ENCODE assay signal across 1 cellular context in genomic region chr1:219938706-219939105, GRCh38.
TF ChIP-seq lines count a peak whose summit lies in the region.

No MANE protein-coding gene starts in this region.

TF ChIP-seq in K562, 482 proteins besides CTCF, POLR2A, EP300 and RAD21 (continued from another document):
- TF ChIP-seq, protein P1, sequence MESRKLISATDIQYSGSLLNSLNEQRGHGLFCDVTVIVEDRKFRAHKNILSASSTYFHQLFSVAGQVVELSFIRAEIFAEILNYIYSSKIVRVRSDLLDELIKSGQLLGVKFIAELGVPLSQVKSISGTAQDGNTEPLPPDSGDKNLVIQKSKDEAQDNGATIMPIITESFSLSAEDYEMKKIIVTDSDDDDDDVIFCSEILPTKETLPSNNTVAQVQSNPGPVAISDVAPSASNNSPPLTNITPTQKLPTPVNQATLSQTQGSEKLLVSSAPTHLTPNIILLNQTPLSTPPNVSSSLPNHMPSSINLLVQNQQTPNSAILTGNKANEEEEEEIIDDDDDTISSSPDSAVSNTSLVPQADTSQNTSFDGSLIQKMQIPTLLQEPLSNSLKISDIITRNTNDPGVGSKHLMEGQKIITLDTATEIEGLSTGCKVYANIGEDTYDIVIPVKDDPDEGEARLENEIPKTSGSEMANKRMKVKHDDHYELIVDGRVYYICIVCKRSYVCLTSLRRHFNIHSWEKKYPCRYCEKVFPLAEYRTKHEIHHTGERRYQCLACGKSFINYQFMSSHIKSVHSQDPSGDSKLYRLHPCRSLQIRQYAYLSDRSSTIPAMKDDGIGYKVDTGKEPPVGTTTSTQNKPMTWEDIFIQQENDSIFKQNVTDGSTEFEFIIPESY (CRISPR knock-in tag; IDR thresholded peaks at IDR 0.05), result no peak
- TF ChIP-seq ZNF354B (CRISPR knock-in tag; IDR thresholded peaks at IDR 0.05), result no peak
- TF ChIP-seq ZNF23 (CRISPR knock-in tag; IDR thresholded peaks at IDR 0.05), result no peak
- TF ChIP-seq BDP1 (IDR thresholded peaks at IDR 0.05; ENCODE audit: insufficient read depth, insufficient read length), result no peak
- no peak for TF ChIP-seq TBL1XR1 (IDR thresholded peaks at IDR 0.05; ENCODE audit: low read length in 2 of 2)
- TF ChIP-seq FOSL1 (tag; conservative IDR thresholded peaks at IDR 0.05), result peak; percentile 70
- peak; percentile 66 for TF ChIP-seq DPF2 (IDR thresholded peaks at IDR 0.05)
- no peak for TF ChIP-seq BRD4 (IDR thresholded peaks at IDR 0.05)
- 0 out of 2 replicates have a peak, but pooled peaks have one; percentile 32 for TF ChIP-seq SMARCA4 (IDR thresholded peaks at IDR 0.05)
- no peak for TF ChIP-seq PBX2 (CRISPR knock-in tag; IDR thresholded peaks at IDR 0.05; ENCODE audit: low read depth)
- TF ChIP-seq PBX2 (tag; conservative IDR thresholded peaks at IDR 0.05; ENCODE audit: low read depth), result peak; percentile 93
- TF ChIP-seq ZNF143 (CRISPR knock-in tag; IDR thresholded peaks at IDR 0.05), result no peak
- TF ChIP-seq JUND (IDR thresholded peaks at IDR 0.05; ENCODE audit: borderline replicate concordance, low read depth, low read length), result peak; percentile 73
- TF ChIP-seq JUND (tag; IDR thresholded peaks at IDR 0.05; ENCODE audit: borderline replicate concordance, low read depth, low read length), result no peak; the same call in 2 of the 3 replicates
- peak; percentile 28; the same call in 1 of the 2 replicates for TF ChIP-seq NFIC (IDR thresholded peaks at IDR 0.05)
- peak; percentile 74; the same call in 1 of the 2 replicates for TF ChIP-seq PKNOX1 (IDR thresholded peaks at IDR 0.05)
- no peak for TF ChIP-seq NCOA1 (IDR thresholded peaks at IDR 0.05; ENCODE audit: low read depth)
- 0 out of 2 replicates have a peak, but pooled peaks have one; percentile 25 for TF ChIP-seq ATF3 (IDR thresholded peaks at IDR 0.05)
- no peak for TF ChIP-seq ATF3 (CRISPR knock-in tag; conservative IDR thresholded peaks at IDR 0.05)
- 0 out of 2 replicates have a peak, but pooled peaks have one; percentile 18 for TF ChIP-seq TEAD4 (IDR thresholded peaks at IDR 0.05; ENCODE audit: low read length)
- TF ChIP-seq TEAD4 (CRISPR knock-in tag; IDR thresholded peaks at IDR 0.05; ENCODE audit: borderline replicate concordance), result no peak
- no peak for TF ChIP-seq FOXP4 (CRISPR knock-in tag; IDR thresholded peaks at IDR 0.05; ENCODE audit: borderline replicate concordance)
- TF ChIP-seq, protein P2, sequence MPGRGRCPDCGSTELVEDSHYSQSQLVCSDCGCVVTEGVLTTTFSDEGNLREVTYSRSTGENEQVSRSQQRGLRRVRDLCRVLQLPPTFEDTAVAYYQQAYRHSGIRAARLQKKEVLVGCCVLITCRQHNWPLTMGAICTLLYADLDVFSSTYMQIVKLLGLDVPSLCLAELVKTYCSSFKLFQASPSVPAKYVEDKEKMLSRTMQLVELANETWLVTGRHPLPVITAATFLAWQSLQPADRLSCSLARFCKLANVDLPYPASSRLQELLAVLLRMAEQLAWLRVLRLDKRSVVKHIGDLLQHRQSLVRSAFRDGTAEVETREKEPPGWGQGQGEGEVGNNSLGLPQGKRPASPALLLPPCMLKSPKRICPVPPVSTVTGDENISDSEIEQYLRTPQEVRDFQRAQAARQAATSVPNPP (IDR thresholded peaks at IDR 0.05; ENCODE audit: borderline replicate concordance, insufficient read depth, insufficient read length), result no peak
- TF ChIP-seq GATA2 (CRISPR knock-in tag; IDR thresholded peaks at IDR 0.05), result no peak
- TF ChIP-seq ZNF766 (CRISPR knock-in tag; conservative IDR thresholded peaks at IDR 0.05), result peak; percentile 17; the same call in 1 of the 2 replicates
- peak; percentile 53 for TF ChIP-seq RFX1 (IDR thresholded peaks at IDR 0.05)
- TF ChIP-seq TCF3 (CRISPR knock-in tag; IDR thresholded peaks at IDR 0.05), result 0 out of 2 replicates have a peak, but pooled peaks have one; percentile 12
- TF ChIP-seq SMARCB1 (IDR thresholded peaks at IDR 0.05; ENCODE audit: insufficient read length, low read depth), result no peak
- TF ChIP-seq GATAD2A (IDR thresholded peaks at IDR 0.05), result peak; percentile 54; the same call in 1 of the 2 replicates
TF ChIP-seq in K562: peak in this region for 16.
